16 cellular contexts compared by ENCODE assay signal in genomic region chr11:23988381-23989006, GRCh38.
A peak's percentile ranks its signal among the peaks of the same experiment; 100 is the strongest.
DNase-seq lines count a peak whose midpoint lies in the region; TF ChIP-seq lines count a peak whose summit lies in the region.
"Had no signal": no experiment of that assay in that cellular context is flagged by ENCODE, and none has a peak within 500 bp of the region (broad histone marks: within the 10 kb centered on the region; RNA-seq: fewer than 3 reads in every experiment).

No MANE protein-coding gene starts in this region.

- H3K4me2 ChIP-seq in fibroblast of lung (ENCODE audit: extremely low read depth, insufficient read depth, low read length) (no peak overlapping the region), smooth muscle cell (no peak overlapping the region)

- H3K27me3 ChIP-seq in SJCRH30: no peaks in the 10 kb centered on the region
- H3K27me3 ChIP-seq in fibroblast of lung (ENCODE audit: control insufficient read depth, insufficient read depth, low read length): no peaks in the 10 kb centered on the region
- no peaks in the 10 kb centered on the region for H3K27me3 ChIP-seq in smooth muscle cell (ENCODE audit: low read depth)

- H3K4me1 Mint-ChIP-seq in mesothelial cell of epicardium: peaks cover 19% of the 10 kb centered on the region
- H3K4me1 Mint-ChIP-seq: activated B cell treated with CpG ODN at 0.5 μM for 24 hours, memory B cell had no signal

- H3K4me1 ChIP-seq in SJCRH30 (peaks cover 27% of the 10 kb centered on the region), fibroblast of lung (ENCODE audit: control insufficient read depth, extremely low read depth, insufficient read depth, low read length) (peaks cover 6% of the 10 kb centered on the region), smooth muscle cell (ENCODE audit: low read depth) (peaks cover 32% of the 10 kb centered on the region)

- WGBS in smooth muscle cell (ENCODE audit: low lambda C conversion rate): 30% methylated on average over 1 of the region's 1 CpG

- H3K36me3 ChIP-seq in SJCRH30 (no peaks in the 10 kb centered on the region), fibroblast of lung (ENCODE audit: control insufficient read depth, insufficient read depth, low read length) (no peaks in the 10 kb centered on the region), smooth muscle cell (ENCODE audit: low read depth) (no peaks in the 10 kb centered on the region)

- H3K9me3 ChIP-seq in SJCRH30 (replicated peaks): no peaks in the 10 kb centered on the region
- H3K9me3 ChIP-seq in fibroblast of lung (ENCODE audit: control insufficient read depth, insufficient read depth, low read depth, low read length): no peaks in the 10 kb centered on the region
- H3K9me3 ChIP-seq in smooth muscle cell (replicated peaks; ENCODE audit: low read depth): no peaks in the 10 kb centered on the region

- TF ChIP-seq CTCF in fibroblast of lung (conservative IDR thresholded peaks at IDR 0.05 in 1 of 2, IDR thresholded peaks at IDR 0.05 in 1 of 2; ENCODE audit: low read depth in 1 of 2, low read length in 2 of 2): no peak
- no peak for TF ChIP-seq CTCF in smooth muscle cell (IDR thresholded peaks at IDR 0.05; ENCODE audit: borderline replicate concordance, insufficient read depth, poor library complexity, severe bottlenecking)
- no peak for TF ChIP-seq CTCF in mesothelial cell of epicardium (IDR thresholded peaks at IDR 0.05; ENCODE audit: unreplicated experiment)

- H3K9me3 Mint-ChIP-seq in mesothelial cell of epicardium: peaks cover 8% of the 10 kb centered on the region
- H3K9me3 Mint-ChIP-seq: activated B cell treated with CpG ODN at 0.5 μM for 24 hours had no signal

- DNase-seq in EL: peak; percentile 70
- peak in 1 of 2 experiments; percentile 30 for DNase-seq in SJCRH30
- peak; percentile 41 to 91 for DNase-seq in fibroblast of lung (ENCODE audit: low read depth in 2 of 2)
- no peak for DNase-seq in smooth muscle cell (lab: John Stamatoyannopoulos, UW; ENCODE audit: unreplicated experiment)
- DNase-seq in COR-L47 (lab: John Stamatoyannopoulos, UW): no peak
- no peak for DNase-seq in NCI-H2029 (lab: John Stamatoyannopoulos, UW)
- DNase-seq in mesothelial cell of epicardium (ENCODE audit: low spot score in 2 of 2, unreplicated experiment in 2 of 2): no peak
- DNase-seq in activated CD8-positive, alpha-beta memory T cell treated with anti-CD3 and anti-CD28 coated beads, Interleukin-2, amount 50 U/mL, for 4 hours: no peak
- DNase-seq: activated B cell treated with CpG ODN at 0.5 μM for 24 hours; activated gamma-delta T cell treated with Interleukin-2 at 50 U/mL for 16 hours; effector memory CD4-positive, alpha-beta T cell; NCI-H187 treated with DMSO at 0.1 percent for 48 hours; stimulated activated naive CD4-positive, alpha-beta T cell; T-helper 1 cell had no signal

- no peak overlapping the region for H3K4me3 ChIP-seq in SJCRH30
- no peak overlapping the region for H3K4me3 ChIP-seq in fibroblast of lung (replicated peaks in 1 of 4; ENCODE audit: control extremely low read depth in 1 of 4, insufficient read depth in 1 of 4, low read depth in 3 of 4, low read length in 4 of 4)
- H3K4me3 ChIP-seq in smooth muscle cell: no peak overlapping the region
- H3K4me3 ChIP-seq: skin epidermis had no signal

- no peaks in the 10 kb centered on the region for H3K36me3 Mint-ChIP-seq in mesothelial cell of epicardium
- H3K36me3 Mint-ChIP-seq: memory B cell had no signal

- no peak overlapping the region for H3K4me3 Mint-ChIP-seq in mesothelial cell of epicardium
- H3K4me3 Mint-ChIP-seq: activated B cell treated with CpG ODN at 0.5 μM for 24 hours, memory B cell had no signal

- H3K79me2 ChIP-seq in fibroblast of lung (ENCODE audit: control insufficient read depth, insufficient read depth, low read length) (no peaks in the 10 kb centered on the region), smooth muscle cell (ENCODE audit: low read depth) (no peaks in the 10 kb centered on the region)

- no peaks in the 10 kb centered on the region for H3K27me3 Mint-ChIP-seq in mesothelial cell of epicardium (ENCODE audit: low read depth)
- H3K27me3 Mint-ChIP-seq: activated B cell treated with CpG ODN at 0.5 μM for 24 hours, memory B cell had no signal

- no peaks in the 10 kb centered on the region for H4K20me1 ChIP-seq in fibroblast of lung (ENCODE audit: control insufficient read depth, extremely low read depth, insufficient read depth, low read length)
- no peaks in the 10 kb centered on the region for H4K20me1 ChIP-seq in smooth muscle cell (ENCODE audit: low read depth)

- H3K27ac Mint-ChIP-seq in mesothelial cell of epicardium: no peak overlapping the region
- H3K27ac Mint-ChIP-seq: activated B cell treated with CpG ODN at 0.5 μM for 24 hours, memory B cell had no signal

- no peaks in the 10 kb centered on the region for H3F3A ChIP-seq in smooth muscle cell (ENCODE audit: low read depth)

- H3K9ac ChIP-seq in fibroblast of lung (ENCODE audit: insufficient read depth, low read length): no peak overlapping the region
- H3K9ac ChIP-seq in smooth muscle cell (ENCODE audit: low read depth): no peak overlapping the region

- peak overlapping the region; percentile 20 for H3K27ac ChIP-seq in SJCRH30
- no peak overlapping the region for H3K27ac ChIP-seq in fibroblast of lung (ENCODE audit: insufficient read depth, low read length)
- no peak overlapping the region for H3K27ac ChIP-seq in smooth muscle cell (ENCODE audit: low read depth)
- H3K27ac ChIP-seq: skin epidermis had no signal

- no peak overlapping the region for H2AFZ ChIP-seq in fibroblast of lung (ENCODE audit: low read length)
- peak overlapping the region; percentile 26 for H2AFZ ChIP-seq in smooth muscle cell (ENCODE audit: low read depth)

Comparison
In these comparisons a context has a peak if more than half of its experiments do, and no peak if none do; other contexts are left out.
1. DNase-seq: peak in EL (single experiment) and fibroblast of lung (2 of 2); none in smooth muscle cell (single experiment), COR-L47 (single experiment), NCI-H2029 (single experiment), mesothelial cell of epicardium (0 of 2) and activated CD8-positive, alpha-beta memory T cell treated with anti-CD3 and anti-CD28 coated beads, Interleukin-2, amount 50 U/mL, for 4 hours (single experiment).